4 cellular contexts compared by ENCODE assay signal in the genomic region with DNA sequence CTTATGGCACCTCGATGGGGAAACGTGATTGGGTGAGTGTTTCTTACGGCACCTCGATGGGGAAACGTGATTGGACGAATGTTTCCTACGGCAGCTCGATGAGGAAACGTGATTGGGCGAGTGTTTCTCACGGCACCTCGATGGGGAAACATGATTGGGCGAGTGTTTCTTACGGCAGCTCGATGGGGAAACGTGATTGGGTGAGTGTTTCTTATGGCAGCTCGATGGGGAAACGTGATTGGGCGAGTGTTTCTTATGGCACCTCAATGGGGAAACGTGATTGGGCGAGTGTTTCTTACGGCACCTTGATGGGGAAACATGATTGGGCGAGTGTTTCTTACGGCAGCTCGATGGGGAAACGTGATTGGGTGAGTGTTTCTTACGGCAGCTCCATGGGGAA. TPM values are rescaled to one million over a fixed set of nuclear protein-coding genes. Genes with fewer than 3 reads are reported as not detected.
"Had no signal": no experiment of that assay in that cellular context is flagged by ENCODE, and none has a peak within 500 bp of the region (broad histone marks: within the 10 kb centered on the region; RNA-seq: fewer than 3 reads in every experiment).

No MANE protein-coding gene starts in this region.

RNA-seq across cellular contexts. Expression of gene DOC2B, which starts 25.0 kb away (rescaled TPM):
- total RNA-seq: activated B cell treated with CpG ODN at 0.5 μM for 24 hours; activated CD8-positive, alpha-beta T cell treated with anti-CD3 and anti-CD28 coated beads for 36 hours; fibroblast of lung; fibroblast of villous mesenchyme had no signal
- polyA plus RNA-seq: fibroblast of lung had no signal
